In genomic region chr18:22728481-22729105, GRCh38 we compare ENCODE assay signal across 25 cellular contexts.
"Had no signal": no experiment of that assay in that cellular context is flagged by ENCODE, and none has a peak within 500 bp of the region (broad histone marks: within the 10 kb centered on the region; RNA-seq: fewer than 3 reads in every experiment).

No MANE protein-coding gene starts in this region.

- H3K4me3 Mint-ChIP-seq: naive B cell, nephron progenitor cell had no signal

- H3K4me1 ChIP-seq: esophagus squamous epithelium, right atrium auricular region, tibial artery, upper lobe of right lung, vagina had no signal

- H3K36me3 Mint-ChIP-seq: immature natural killer cell, naive B cell had no signal

- H3K9me3 Mint-ChIP-seq: immature natural killer cell had no signal

- ATAC-seq: gastroesophageal sphincter; left cardiac atrium; left ventricle myocardium superior; stimulated activated naive CD8-positive, alpha-beta T cell treated with anti-CD3 and anti-CD28 coated beads, Interleukin-15, Interleukin-2, amounts not matched to agents 100 U/mL and 50 U/mL, for 24 hours; upper lobe of right lung had no signal

- H3K36me3 ChIP-seq: esophagus squamous epithelium, gastroesophageal sphincter, right atrium auricular region, tibial artery, upper lobe of right lung, vagina had no signal

- FAIRE-seq: endometrium, keratinocyte had no signal

- H3K9me3 ChIP-seq: esophagus squamous epithelium, gastroesophageal sphincter, right atrium auricular region, tibial artery, upper lobe of right lung, vagina had no signal

- H3K27me3 ChIP-seq: esophagus squamous epithelium, gastroesophageal sphincter, right atrium auricular region, tibial artery, upper lobe of right lung, vagina had no signal

- DNase-seq: cortex of kidney; dorsolateral prefrontal cortex; effector memory CD4-positive, alpha-beta T cell; esophagus squamous epithelium; foreskin fibroblast; glutamatergic neuron; immature natural killer cell; left cardiac atrium; left ventricle myocardium superior; mesenchymal stem cell; midbrain; naive B cell; nephron progenitor cell; posterior cingulate gyrus; stimulated activated CD4-positive, alpha-beta T cell treated with anti-CD3 and anti-CD28 coated beads, Interleukin-2, amount 100 ng/mL, for 48 hours; stimulated activated naive CD8-positive, alpha-beta T cell treated with anti-CD3 and anti-CD28 coated beads, Interleukin-15, Interleukin-2, amounts not matched to agents 100 U/mL and 50 U/mL, for 24 hours; tibial artery; upper lobe of right lung had no signal

- H3K27ac Mint-ChIP-seq: nephron progenitor cell had no signal

- H3K4me1 Mint-ChIP-seq: immature natural killer cell, naive B cell, nephron progenitor cell had no signal

- H3K4me3 ChIP-seq: dorsolateral prefrontal cortex, esophagus squamous epithelium, gastroesophageal sphincter, lung, right atrium auricular region, smooth muscle cell, tibial artery, upper lobe of right lung, vagina had no signal

- H3K4me2 ChIP-seq: smooth muscle cell had no signal

- H3K27ac ChIP-seq: dorsolateral prefrontal cortex, esophagus squamous epithelium, gastroesophageal sphincter, right atrium auricular region, tibial artery, upper lobe of right lung, vagina had no signal
